In the genomic region with DNA sequence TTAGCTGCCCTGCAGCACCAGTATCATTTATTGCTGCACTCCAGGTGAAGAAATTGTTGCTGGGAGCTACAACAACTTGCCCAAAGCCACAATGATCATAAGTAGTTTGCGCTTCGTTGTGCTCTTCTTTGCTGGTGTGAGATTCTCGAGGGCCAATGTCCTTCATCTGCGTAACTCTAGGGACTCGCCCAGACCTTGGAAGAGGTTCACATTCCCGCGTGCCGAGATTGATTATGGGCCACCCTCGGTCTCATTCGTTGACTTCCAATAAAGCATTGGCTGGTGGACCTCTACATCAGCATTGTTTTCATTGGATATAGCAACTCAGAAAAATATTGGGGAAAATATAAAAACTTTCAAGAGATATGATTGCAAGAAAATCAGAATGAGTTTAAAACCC, we compare ENCODE assay signal across 8 cellular contexts. TPM values are rescaled to one million over a fixed set of nuclear protein-coding genes. Genes with fewer than 3 reads are reported as not detected.
DNase-seq lines count a peak whose midpoint lies in the region; ATAC-seq and TF ChIP-seq lines count a peak whose summit lies in the region.

No MANE protein-coding gene starts in this region.

- ATAC-seq in T-cell (replicated peaks in 1 of 4) (no peak), HG02981 (IDR thresholded peaks at IDR 0.05; ENCODE audit: unreplicated experiment) (no peak), omental fat pad (ENCODE audit: low FRiP score) (no peak)

- H3K27ac ChIP-seq in DOHH2 (ENCODE audit: low read depth, low read length) = no peak overlapping the region

- no peaks in the 10 kb centered on the region for H3K79me2 ChIP-seq in DOHH2 (ENCODE audit: control insufficient read depth, low read length)

- peak overlapping the region; percentile 87 to 92 (median 91) for H3K4me3 Mint-ChIP-seq in T-cell

- intact Hi-C loops in posterior vena cava (cut with DNase I) = loop anchor here in 1 of 2 donors (5.0 kb wide), 1 partner anchor 56 kb away; no protein-coding TSS in a partner anchor

- H3K9me3 ChIP-seq in DOHH2 (ENCODE audit: control insufficient read depth, insufficient read depth, low read length) = no peaks in the 10 kb centered on the region

- H3F3A ChIP-seq in DOHH2 (ENCODE audit: control insufficient read depth, insufficient read depth) = no peaks in the 10 kb centered on the region

- POLR2A ChIA-PET in T-cell (lab: Charles Lee) = interaction anchor here (0.7 to 0.9 kb wide), 2 partner anchors 35 to 120 kb away, joined by 3 to 4 read pairs; partner anchors contain the start of gene ABHD10 (in 1 of the 2)

- DNase-seq in T-cell (no peak), fibroblast of villous mesenchyme (ENCODE audit: low read depth) (no peak), posterior vena cava (ENCODE audit: low spot score) (peak; percentile 68), NCI-H2227 (lab: John Stamatoyannopoulos, UW; ENCODE audit: unreplicated experiment) (no peak), omental fat pad (ENCODE audit: low spot score) (no peak)
- DNase-seq in stimulated activated CD4-positive, alpha-beta T cell treated with anti-CD3 and anti-CD28 coated beads, Interleukin-15, amount 100 ng/mL, for 24 hours = no peak

- no peaks in the 10 kb centered on the region for H4K20me1 ChIP-seq in DOHH2 (ENCODE audit: control insufficient read depth, insufficient read depth, low read depth, low read length)

- peak overlapping the region; percentile 62; the same call in 1 of the 2 replicates for H3K4me2 ChIP-seq in DOHH2 (ENCODE audit: low read length)

- no peak overlapping the region; the same call in 1 of the 2 replicates for H3K4me3 ChIP-seq in DOHH2 (ENCODE audit: low read length)
- peak overlapping the region; percentile 94 for H3K4me3 ChIP-seq in fibroblast of villous mesenchyme (ENCODE audit: low read depth, low read length)

- H3K36me3 Mint-ChIP-seq in T-cell = no peaks in the 10 kb centered on the region

- H3K9me3 Mint-ChIP-seq in T-cell = no peaks in the 10 kb centered on the region

- CTCF ChIA-PET in T-cell (lab: Charles Lee) = interaction anchor here in 1 of 2 donors (1.0 to 2.7 kb wide), 4 partner anchors 8 to 191 kb away, joined by 3 to 11 read pairs (median 4); no protein-coding TSS in a partner anchor

- H3K27me3 Mint-ChIP-seq in T-cell = peaks cover 22% of the 10 kb centered on the region in 2 donors

- no peaks in the 10 kb centered on the region for H3K9me2 ChIP-seq in DOHH2 (replicated peaks; ENCODE audit: control insufficient read depth, low read length)

- no peak overlapping the region for H3K27ac Mint-ChIP-seq in T-cell

- TF ChIP-seq CTCF in DOHH2 (IDR thresholded peaks at IDR 0.05; ENCODE audit: low read depth, low read length, poor library complexity, severe bottlenecking) (no peak), fibroblast of villous mesenchyme (IDR thresholded peaks at IDR 0.05; ENCODE audit: insufficient read depth, low read depth, low read length) (no peak), omental fat pad (IDR thresholded peaks at IDR 0.05) (no peak)

- peaks cover 11% of the 10 kb centered on the region; the same call in 1 of the 2 replicates for H3K4me1 ChIP-seq in DOHH2 (ENCODE audit: control insufficient read depth, low read length)

- peaks cover 41% of the 10 kb centered on the region for H3K27me3 ChIP-seq in DOHH2 (ENCODE audit: control insufficient read depth, low read length)

- H3K4me1 Mint-ChIP-seq in T-cell = peaks cover 16 to 20% (median 19%) of the 10 kb centered on the region in 3 donors

- no peaks in the 10 kb centered on the region for H3K36me3 ChIP-seq in DOHH2 (ENCODE audit: control insufficient read depth, low read length)

RNA-seq across cellular contexts. Expression of gene PHLDB2, which starts 0.4 kb away (rescaled TPM):
- total RNA-seq in T-cell (10 to 100 TPM in 1 of 5 donors, 1 to 10 TPM in 4; 2.0 to 12.1 (median 3.9) TPM), fibroblast of villous mesenchyme (82.1 and 111 TPM in 2 replicates), posterior vena cava (100 to 1,000 TPM; 125 to 135 TPM), omental fat pad (100 to 1,000 TPM in 3 of 4 donors, 10 to 100 TPM in 1; 89.5 to 421 (median 186) TPM)
